In the genomic region with DNA sequence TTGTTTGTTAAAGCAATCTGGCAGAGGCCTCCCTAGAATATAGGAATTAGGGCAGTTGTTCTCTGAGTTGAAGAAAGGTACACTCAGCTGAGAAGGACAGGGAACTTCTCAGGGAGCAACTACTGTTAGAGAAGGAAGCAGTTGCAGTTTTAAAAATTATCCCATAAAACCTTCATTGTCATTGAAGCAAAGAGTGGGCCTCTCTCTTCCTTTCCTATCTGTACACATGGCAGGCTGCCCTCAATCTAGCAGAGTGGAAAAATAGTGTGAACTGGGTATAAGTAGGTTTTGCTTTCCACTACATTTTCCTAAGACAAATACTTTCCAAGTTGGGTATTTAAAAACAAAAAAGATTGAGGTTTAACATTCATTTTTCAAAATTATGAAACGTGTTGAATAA, we compare ENCODE assay signal across 12 cellular contexts.
DNase-seq lines count a peak whose midpoint lies in the region; ATAC-seq, FAIRE-seq and TF ChIP-seq lines count a peak whose summit lies in the region.
"Had no signal": no experiment of that assay in that cellular context is flagged by ENCODE, and none has a peak within 500 bp of the region (broad histone marks: within the 10 kb centered on the region; RNA-seq: fewer than 3 reads in every experiment).

No MANE protein-coding gene starts in this region.

- H3K27ac Mint-ChIP-seq in activated T-cell treated with anti-CD3 and anti-CD28 coated beads, Interleukin-2, amount 50 U/mL, for 24 hours = peak overlapping the region; percentile 98
- peak overlapping the region; percentile 89 for H3K27ac Mint-ChIP-seq in stimulated activated naive B cell treated with anti-CD40 and anti-IgM and Interleukin-4, amounts not matched to agents 10 μg/mL and 1 μg/mL and 100 μg/mL, for 72 hours
- H3K27ac Mint-ChIP-seq: nephron had no signal

- no peaks in the 10 kb centered on the region for H3K9me1 ChIP-seq in endothelial cell of umbilical vein (replicated peaks; ENCODE audit: control insufficient read depth, extremely low read depth, insufficient read depth, low read length)

- peaks cover 66% of the 10 kb centered on the region for H3K36me3 Mint-ChIP-seq in activated T-cell treated with anti-CD3 and anti-CD28 coated beads, Interleukin-2, amount 50 U/mL, for 24 hours (ENCODE audit: low read depth)
- H3K36me3 Mint-ChIP-seq in stimulated activated naive B cell treated with anti-CD40 and anti-IgM and Interleukin-4, amounts not matched to agents 10 μg/mL and 1 μg/mL and 100 μg/mL, for 72 hours = peaks cover 40 to 61% of the 10 kb centered on the region in 2 donors

- peak overlapping the region; percentile 11 for H3K27ac ChIP-seq in Panc1 (ENCODE audit: low read length)
- no peak overlapping the region for H3K27ac ChIP-seq in endothelial cell of umbilical vein (ENCODE audit: insufficient read depth, low read depth, low read length)

- H4K20me1 ChIP-seq in endothelial cell of umbilical vein (replicated peaks; ENCODE audit: control insufficient read depth, extremely low read depth, insufficient read depth, low read length) = no peaks in the 10 kb centered on the region

- peaks cover 94% of the 10 kb centered on the region for H3K4me1 Mint-ChIP-seq in activated T-cell treated with anti-CD3 and anti-CD28 coated beads, Interleukin-2, amount 50 U/mL, for 24 hours (ENCODE audit: low read depth)
- H3K4me1 Mint-ChIP-seq in stimulated activated naive B cell treated with anti-CD40 and anti-IgM and Interleukin-4, amounts not matched to agents 10 μg/mL and 1 μg/mL and 100 μg/mL, for 72 hours = peaks cover 44 to 69% of the 10 kb centered on the region in 2 donors
- H3K4me1 Mint-ChIP-seq: nephron had no signal

- dilution Hi-C loops in endothelial cell of umbilical vein (cut with MboI; ENCODE audit: extremely low pct_ligation_motif_present, low sequenced_read_pairs) = no loop called here

- H3K4me3 Mint-ChIP-seq in activated T-cell treated with anti-CD3 and anti-CD28 coated beads, Interleukin-2, amount 50 U/mL, for 24 hours = peak overlapping the region; percentile 61
- no peak overlapping the region for H3K4me3 Mint-ChIP-seq in stimulated activated naive B cell treated with anti-CD40 and anti-IgM and Interleukin-4, amounts not matched to agents 10 μg/mL and 1 μg/mL and 100 μg/mL, for 72 hours
- H3K4me3 Mint-ChIP-seq: nephron had no signal

- POLR2A ChIA-PET in Panc1 (lab: Charles Lee) = no interaction called here
- POLR2A ChIA-PET in endothelial cell of umbilical vein (lab: Charles Lee) = interaction anchor here (0.7 kb wide), 1 partner anchor 59 kb away, joined by 6 read pairs; no protein-coding TSS in a partner anchor

- no peaks in the 10 kb centered on the region for H3K27me3 Mint-ChIP-seq in activated T-cell treated with anti-CD3 and anti-CD28 coated beads, Interleukin-2, amount 50 U/mL, for 24 hours
- no peaks in the 10 kb centered on the region for H3K27me3 Mint-ChIP-seq in stimulated activated naive B cell treated with anti-CD40 and anti-IgM and Interleukin-4, amounts not matched to agents 10 μg/mL and 1 μg/mL and 100 μg/mL, for 72 hours

- no peak for FAIRE-seq in endothelial cell of umbilical vein (lab: Jason Lieb, UNC)
- FAIRE-seq: RCC 7860 had no signal

- H3K9me3 ChIP-seq in Panc1 (ENCODE audit: control insufficient read depth, insufficient read depth, low read depth, low read length) (no peaks in the 10 kb centered on the region), endothelial cell of umbilical vein (replicated peaks; ENCODE audit: control insufficient read depth, insufficient read depth, low read length) (no peaks in the 10 kb centered on the region)

- no peak for TF ChIP-seq POLR2A in endothelial cell of umbilical vein (IDR thresholded peaks at IDR 0.05; ENCODE audit: low read depth, low read length)

- peaks cover 9% of the 10 kb centered on the region for H3K4me1 ChIP-seq in Panc1 (ENCODE audit: control insufficient read depth, insufficient read depth, low read length)
- H3K4me1 ChIP-seq in endothelial cell of umbilical vein (ENCODE audit: control insufficient read depth, extremely low read depth, insufficient read depth, low read length) = no peaks in the 10 kb centered on the region

- ATAC-seq in Panc1 = 0 out of 2 replicates have a peak, but pooled peaks have one; percentile 42
- ATAC-seq in stimulated activated naive B cell treated with anti-CD40 and anti-IgM and Interleukin-4, amounts not matched to agents 10 μg/mL and 1 μg/mL and 100 μg/mL, for 72 hours (replicated peaks) = peak; percentile 42 to 52
- ATAC-seq in GM19463 (IDR thresholded peaks at IDR 0.05; ENCODE audit: unreplicated experiment) = no peak

- H3K27me3 ChIP-seq in Panc1 (ENCODE audit: control insufficient read depth, insufficient read depth, low read length) (no peaks in the 10 kb centered on the region), endothelial cell of umbilical vein (ENCODE audit: control insufficient read depth in 2 of 2, insufficient read depth in 2 of 2, low read length in 2 of 2) (no peaks in the 10 kb centered on the region)

- H3K79me2 ChIP-seq in endothelial cell of umbilical vein (ENCODE audit: control insufficient read depth, insufficient read depth, low read length) = no peaks in the 10 kb centered on the region

- H3K4me3 ChIP-seq in Panc1 (ENCODE audit: low read depth in 2 of 2, low read length in 2 of 2) (no peak overlapping the region), endothelial cell of umbilical vein (replicated peaks in 1 of 3; ENCODE audit: insufficient read depth in 1 of 3, low read depth in 1 of 3, low read length in 3 of 3) (no peak overlapping the region)

- no peak overlapping the region for H3K9ac ChIP-seq in endothelial cell of umbilical vein (replicated peaks; ENCODE audit: extremely low read depth, insufficient read depth, low read length)

- CTCF ChIA-PET in Panc1 (lab: Charles Lee) (interaction anchor here (0.6 to 0.7 kb wide), 3 partner anchors 11 to 99 kb away, joined by 3 to 7 read pairs (median 5); no protein-coding TSS in a partner anchor), endothelial cell of umbilical vein (lab: Charles Lee) (interaction anchor here (1.3 to 2.2 kb wide), 3 partner anchors 9 to 74 kb away, joined by 3 to 24 read pairs (median 5); no protein-coding TSS in a partner anchor)

- H3K36me3 ChIP-seq in Panc1 (ENCODE audit: control insufficient read depth, insufficient read depth, low read length) (no peaks in the 10 kb centered on the region), endothelial cell of umbilical vein (ENCODE audit: control insufficient read depth in 2 of 2, extremely low read depth in 1 of 2, insufficient read depth in 2 of 2, low read length in 2 of 2) (peaks cover 0 to 4% of the 10 kb centered on the region in 2 experiments)

- in situ Hi-C loops in Panc1 (cut with HindIII; ENCODE audit: low pct_unique_long_range_greater_than_20kb, low sequenced_read_pairs) = no loop called here

- BruUV-seq in Panc1 (replicated peaks; lab: Mats Ljungman, UMichigan) = no TSS peak
- no TSS peak for BruUV-seq in endothelial cell of umbilical vein (replicated peaks; lab: Mats Ljungman, UMichigan)

- peaks cover 12% of the 10 kb centered on the region for H3K9me3 Mint-ChIP-seq in activated T-cell treated with anti-CD3 and anti-CD28 coated beads, Interleukin-2, amount 50 U/mL, for 24 hours
- H3K9me3 Mint-ChIP-seq in stimulated activated naive B cell treated with anti-CD40 and anti-IgM and Interleukin-4, amounts not matched to agents 10 μg/mL and 1 μg/mL and 100 μg/mL, for 72 hours = peaks cover 2 to 11% of the 10 kb centered on the region in 2 donors

- no peak overlapping the region for H2AFZ ChIP-seq in endothelial cell of umbilical vein (ENCODE audit: low read depth, low read length)

- DNase-seq in activated T-cell treated with anti-CD3 and anti-CD28 coated beads, Interleukin-2, amount 50 U/mL, for 24 hours = no peak
- no peak for DNase-seq in activated T-cell treated with anti-CD3 and anti-CD28 coated beads, Interleukin-2, amount 50 U/mL, for 48 hours
- DNase-seq in Panc1 (ENCODE audit: low read depth, low spot score) (no peak), endothelial cell of umbilical vein (ENCODE audit: low read depth, low spot score) (peak; percentile 58), Ammon's horn (ENCODE audit: low spot score) (no peak), NCI-H510A treated with DMSO at 0.1 percent for 48 hours (lab: John Stamatoyannopoulos, UW) (no peak)
- DNase-seq in stimulated activated naive B cell treated with anti-CD40 and anti-IgM and Interleukin-4, amounts not matched to agents 10 μg/mL and 1 μg/mL and 100 μg/mL, for 72 hours = no peak
- DNase-seq: NCI-H2029 treated with DMSO at 0.1 percent for 48 hours; stimulated activated naive CD4-positive, alpha-beta T cell had no signal

- TF ChIP-seq CTCF in Panc1 (IDR thresholded peaks at IDR 0.05) = no peak
- no peak for TF ChIP-seq CTCF in endothelial cell of umbilical vein (IDR thresholded peaks at IDR 0.05; ENCODE audit: extremely low read depth in 1 of 2, insufficient read depth in 1 of 2, low read depth in 1 of 2, low read length in 2 of 2)

- intact Hi-C loops in Panc1 (cut with micrococcal nuclease; ENCODE audit: unreplicated experiment) (no loop called here), endothelial cell of umbilical vein (cut with micrococcal nuclease) (no loop called here)

- H3K4me2 ChIP-seq in endothelial cell of umbilical vein (ENCODE audit: insufficient read depth, low read length) = no peak overlapping the region

TF ChIP-seq in endothelial cell of umbilical vein, 7 proteins besides CTCF, POLR2A, EP300 and RAD21:
- TF ChIP-seq JUN (IDR thresholded peaks at IDR 0.05; ENCODE audit: borderline replicate concordance, insufficient read depth, insufficient read length, low read depth) (no peak), MYC (IDR thresholded peaks at IDR 0.05; ENCODE audit: low read depth, low read length) (no peak), FOS (IDR thresholded peaks at IDR 0.05; ENCODE audit: borderline replicate concordance, insufficient read depth, low read length) (no peak), GATA2 (IDR thresholded peaks at IDR 0.05; ENCODE audit: insufficient read depth, insufficient read length, low read depth, low read length) (no peak), EZH2 (IDR thresholded peaks at IDR 0.05; ENCODE audit: borderline replicate concordance, low read depth, low read length, severe bottlenecking) (no peak), POLR2AphosphoS5 (IDR thresholded peaks at IDR 0.05; ENCODE audit: insufficient read depth, low read depth, low read length) (no peak)
- TF ChIP-seq, protein P1, sequence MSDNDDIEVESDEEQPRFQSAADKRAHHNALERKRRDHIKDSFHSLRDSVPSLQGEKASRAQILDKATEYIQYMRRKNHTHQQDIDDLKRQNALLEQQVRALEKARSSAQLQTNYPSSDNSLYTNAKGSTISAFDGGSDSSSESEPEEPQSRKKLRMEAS (IDR thresholded peaks at IDR 0.05; ENCODE audit: insufficient read depth, insufficient read length) = no peak
